In genomic region chr12:121580959-121581680, GRCh38 we compare ENCODE assay signal across 1 cellular context.
TF ChIP-seq lines count a peak whose summit lies in the region.

Gene KDM2B (minus strand): TSS chr12:121581023. CDS start chr12:121580911, 112 bp downstream.

TF ChIP-seq in K562, 482 proteins besides CTCF, POLR2A, EP300 and RAD21 (continued from another document and continues in another):
- TF ChIP-seq ZNF318 (IDR thresholded peaks at IDR 0.05; ENCODE audit: borderline replicate concordance in 1 of 2, low read depth in 1 of 2) (no peak), EZH2 (IDR thresholded peaks at IDR 0.05; ENCODE audit: borderline replicate concordance, low read depth, low read length) (no peak), ZNF133 (CRISPR knock-in tag; IDR thresholded peaks at IDR 0.05) (no peak), ZNF143 (CRISPR knock-in tag; IDR thresholded peaks at IDR 0.05) (0 out of 2 replicates have a peak, but pooled peaks have one; percentile 1), TEAD4 (IDR thresholded peaks at IDR 0.05; ENCODE audit: low read length) (peak; percentile 62), TEAD4 (CRISPR knock-in tag; IDR thresholded peaks at IDR 0.05; ENCODE audit: borderline replicate concordance) (no peak), SRSF7 (optimal IDR thresholded peaks at IDR 0.05; ENCODE audit: low read depth, low read length) (no peak), CBFB (CRISPR knock-in tag; IDR thresholded peaks at IDR 0.05) (0 out of 2 replicates have a peak, but pooled peaks have one; percentile 26), CSDE1 (IDR thresholded peaks at IDR 0.05) (no peak), SNIP1 (IDR thresholded peaks at IDR 0.05; ENCODE audit: low read depth) (no peak), CTBP1 (IDR thresholded peaks at IDR 0.05; ENCODE audit: borderline replicate concordance) (peak; percentile 88), SMAD4 (CRISPR knock-in tag; conservative IDR thresholded peaks at IDR 0.05) (no peak), CTCFL (IDR thresholded peaks at IDR 0.05; ENCODE audit: borderline replicate concordance, insufficient read depth, low read depth, low read length, poor library complexity, severe bottlenecking) (peak; percentile 20), TRIM24 (IDR thresholded peaks at IDR 0.05) (no peak), ZNF232 (CRISPR knock-in tag; IDR thresholded peaks at IDR 0.05) (no peak), EWSR1 (IDR thresholded peaks at IDR 0.05; ENCODE audit: borderline replicate concordance, low read depth, partially characterized antibody) (no peak), NR2C2 (CRISPR knock-in tag; IDR thresholded peaks at IDR 0.05) (no peak), NR2C2 (tag; IDR thresholded peaks at IDR 0.05) (no peak), RB1 (IDR thresholded peaks at IDR 0.05; ENCODE audit: low read depth) (0 out of 2 replicates have a peak, but pooled peaks have one; percentile 12), SMAD1 (IDR thresholded peaks at IDR 0.05; ENCODE audit: low read depth, low read length, partially characterized antibody) (no peak), GTF2F1 (IDR thresholded peaks at IDR 0.05; ENCODE audit: low read depth, low read length) (no peak), SRSF9 (IDR thresholded peaks at IDR 0.05; ENCODE audit: borderline replicate concordance, low read depth, low read length) (no peak), NELFE (IDR thresholded peaks at IDR 0.05; ENCODE audit: insufficient read depth, insufficient read length) (no peak), SAP30 (IDR thresholded peaks at IDR 0.05; ENCODE audit: borderline replicate concordance, insufficient read depth, low read depth, low read length, poor library complexity, severe bottlenecking) (peak; percentile 76), MYC (IDR thresholded peaks at IDR 0.05; ENCODE audit: low read depth, low read length) (0 out of 2 replicates have a peak, but pooled peaks have one; percentile 18), MYC (CRISPR knock-in tag; IDR thresholded peaks at IDR 0.05; ENCODE audit: borderline replicate concordance, low read depth) (no peak), STAT6 (CRISPR knock-in tag; IDR thresholded peaks at IDR 0.05) (no peak), KAT7 (CRISPR knock-in tag; IDR thresholded peaks at IDR 0.05; ENCODE audit: borderline replicate concordance) (0 out of 2 replicates have a peak, but pooled peaks have one; percentile 68), TBP (optimal IDR thresholded peaks at IDR 0.05; ENCODE audit: low read depth, low read length) (peak; percentile 23), SMARCE1 (IDR thresholded peaks at IDR 0.05) (no peak; the same call in 1 of the 2 replicates), CBX1 (IDR thresholded peaks at IDR 0.05; ENCODE audit: low read depth) (no peak), KAT8 (IDR thresholded peaks at IDR 0.05; ENCODE audit: low read depth) (no peak), BMI1 (IDR thresholded peaks at IDR 0.05; ENCODE audit: low read length) (no peak)
- TF ChIP-seq, protein P1, sequence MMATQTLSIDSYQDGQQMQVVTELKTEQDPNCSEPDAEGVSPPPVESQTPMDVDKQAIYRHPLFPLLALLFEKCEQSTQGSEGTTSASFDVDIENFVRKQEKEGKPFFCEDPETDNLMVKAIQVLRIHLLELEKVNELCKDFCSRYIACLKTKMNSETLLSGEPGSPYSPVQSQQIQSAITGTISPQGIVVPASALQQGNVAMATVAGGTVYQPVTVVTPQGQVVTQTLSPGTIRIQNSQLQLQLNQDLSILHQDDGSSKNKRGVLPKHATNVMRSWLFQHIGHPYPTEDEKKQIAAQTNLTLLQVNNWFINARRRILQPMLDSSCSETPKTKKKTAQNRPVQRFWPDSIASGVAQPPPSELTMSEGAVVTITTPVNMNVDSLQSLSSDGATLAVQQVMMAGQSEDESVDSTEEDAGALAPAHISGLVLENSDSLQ (IDR thresholded peaks at IDR 0.05): 0 out of 2 replicates have a peak, but pooled peaks have one; percentile 20
- TF ChIP-seq, protein P2, sequence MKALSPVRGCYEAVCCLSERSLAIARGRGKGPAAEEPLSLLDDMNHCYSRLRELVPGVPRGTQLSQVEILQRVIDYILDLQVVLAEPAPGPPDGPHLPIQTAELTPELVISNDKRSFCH (CRISPR knock-in tag; IDR thresholded peaks at IDR 0.05): no peak
- TF ChIP-seq, protein P2 (tag; IDR thresholded peaks at IDR 0.05): no peak
- TF ChIP-seq, protein P3, sequence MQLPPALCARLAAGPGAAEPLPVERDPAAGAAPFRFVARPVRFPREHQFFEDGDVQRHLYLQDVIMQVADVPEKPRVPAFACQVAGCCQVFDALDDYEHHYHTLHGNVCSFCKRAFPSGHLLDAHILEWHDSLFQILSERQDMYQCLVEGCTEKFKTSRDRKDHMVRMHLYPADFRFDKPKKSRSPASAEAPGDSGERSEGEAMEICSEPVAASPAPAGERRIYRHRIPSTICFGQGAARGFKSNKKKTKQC (CRISPR knock-in tag; IDR thresholded peaks at IDR 0.05): no peak; the same call in 1 of the 2 replicates
- TF ChIP-seq, protein P4, sequence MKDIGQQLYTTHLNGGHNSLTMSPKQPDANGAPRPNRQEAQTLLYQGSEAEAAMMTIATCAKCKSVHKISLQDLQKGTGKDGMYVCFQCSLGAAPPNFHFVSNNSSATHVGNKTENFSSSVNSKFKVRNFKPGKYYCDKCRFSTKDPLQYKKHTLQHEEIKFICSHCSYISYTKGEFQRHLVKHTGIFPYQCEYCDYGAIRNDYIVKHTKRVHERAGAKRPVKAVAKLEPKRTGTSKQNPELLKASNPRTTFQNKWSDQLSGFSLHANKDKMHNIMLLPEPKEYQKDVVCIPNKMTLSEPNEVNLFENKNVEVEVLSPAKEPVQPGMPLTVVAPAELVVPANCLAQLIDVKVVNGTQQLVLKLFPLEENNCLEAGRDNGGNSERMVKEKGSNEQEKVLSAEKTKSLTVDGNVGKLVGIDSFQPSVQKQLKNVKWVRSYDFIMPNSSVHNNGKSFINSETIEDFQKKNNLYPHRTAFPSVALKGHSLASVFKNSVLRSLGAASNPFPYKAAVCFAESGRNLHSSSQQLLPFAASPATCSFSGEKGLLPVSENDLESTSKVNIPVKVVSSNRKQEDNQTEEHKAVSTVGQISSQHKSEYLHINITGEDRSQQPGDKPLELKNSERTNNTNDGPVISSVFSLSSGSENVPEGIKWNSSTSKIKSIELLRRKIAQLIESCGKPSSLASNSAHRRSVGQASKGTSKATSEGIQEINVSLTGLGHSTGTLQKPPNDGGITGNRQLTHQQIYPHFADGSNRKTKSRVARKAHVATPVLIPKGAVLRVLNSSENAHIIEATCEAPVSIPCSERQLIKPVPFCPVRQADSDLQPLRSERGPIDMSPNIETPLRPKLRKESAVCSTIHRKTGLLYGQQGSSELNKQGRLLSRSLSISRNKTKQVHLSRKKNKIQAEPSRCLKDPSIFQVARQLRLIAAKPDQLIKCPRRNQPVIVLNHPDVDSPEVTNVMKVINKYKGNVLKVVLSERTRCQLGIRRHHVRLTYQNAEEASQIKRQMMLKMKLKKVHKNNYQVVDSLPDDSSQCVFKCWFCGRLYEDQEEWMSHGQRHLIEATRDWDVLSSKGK (CRISPR knock-in tag; IDR thresholded peaks at IDR 0.05): no peak
- TF ChIP-seq, protein P5, sequence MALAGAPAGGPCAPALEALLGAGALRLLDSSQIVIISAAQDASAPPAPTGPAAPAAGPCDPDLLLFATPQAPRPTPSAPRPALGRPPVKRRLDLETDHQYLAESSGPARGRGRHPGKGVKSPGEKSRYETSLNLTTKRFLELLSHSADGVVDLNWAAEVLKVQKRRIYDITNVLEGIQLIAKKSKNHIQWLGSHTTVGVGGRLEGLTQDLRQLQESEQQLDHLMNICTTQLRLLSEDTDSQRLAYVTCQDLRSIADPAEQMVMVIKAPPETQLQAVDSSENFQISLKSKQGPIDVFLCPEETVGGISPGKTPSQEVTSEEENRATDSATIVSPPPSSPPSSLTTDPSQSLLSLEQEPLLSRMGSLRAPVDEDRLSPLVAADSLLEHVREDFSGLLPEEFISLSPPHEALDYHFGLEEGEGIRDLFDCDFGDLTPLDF (CRISPR knock-in tag; IDR thresholded peaks at IDR 0.05): no peak
- TF ChIP-seq, protein P6, sequence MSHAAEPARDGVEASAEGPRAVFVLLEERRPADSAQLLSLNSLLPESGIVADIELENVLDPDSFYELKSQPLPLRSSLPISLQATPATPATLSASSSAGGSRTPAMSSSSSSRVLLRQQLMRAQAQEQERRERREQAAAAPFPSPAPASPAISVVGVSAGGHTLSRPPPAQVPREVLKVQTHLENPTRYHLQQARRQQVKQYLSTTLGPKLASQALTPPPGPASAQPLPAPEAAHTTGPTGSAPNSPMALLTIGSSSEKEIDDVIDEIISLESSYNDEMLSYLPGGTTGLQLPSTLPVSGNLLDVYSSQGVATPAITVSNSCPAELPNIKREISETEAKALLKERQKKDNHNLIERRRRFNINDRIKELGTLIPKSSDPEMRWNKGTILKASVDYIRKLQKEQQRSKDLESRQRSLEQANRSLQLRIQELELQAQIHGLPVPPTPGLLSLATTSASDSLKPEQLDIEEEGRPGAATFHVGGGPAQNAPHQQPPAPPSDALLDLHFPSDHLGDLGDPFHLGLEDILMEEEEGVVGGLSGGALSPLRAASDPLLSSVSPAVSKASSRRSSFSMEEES (CRISPR knock-in tag; IDR thresholded peaks at IDR 0.05): no peak
